ENCODE assay signal across 1 cellular context in genomic region chr20:62597416-62598115, GRCh38.
TF ChIP-seq lines count a peak whose summit lies in the region.

No MANE protein-coding gene starts in this region.

TF ChIP-seq in HepG2, 621 proteins besides CTCF, POLR2A, EP300 and RAD21 (continued from another document):
- TF ChIP-seq ZNF318 (CRISPR knock-in tag; IDR thresholded peaks at IDR 0.05) (0 out of 2 replicates have a peak, but pooled peaks have one; percentile 49), ZNF709 (CRISPR knock-in tag; IDR thresholded peaks at IDR 0.05) (no peak), ZNF598 (CRISPR knock-in tag; IDR thresholded peaks at IDR 0.05; ENCODE audit: borderline replicate concordance) (no peak), SALL2 (CRISPR knock-in tag; IDR thresholded peaks at IDR 0.05) (no peak), HCFC1 (IDR thresholded peaks at IDR 0.05; ENCODE audit: low read depth, low read length) (0 out of 2 replicates have a peak, but pooled peaks have one; percentile 11)
